Comparison of ENCODE assay signal across 2 cellular contexts in genomic region chr1:205339197-205339702, GRCh38.
A peak's percentile ranks its signal among the peaks of the same experiment; 100 is the strongest.
TF ChIP-seq lines count a peak whose summit lies in the region.

No MANE protein-coding gene starts in this region.

TF ChIP-seq in HepG2, 621 proteins besides CTCF, POLR2A, EP300 and RAD21:
- TF ChIP-seq FOXM1 (CRISPR knock-in tag; IDR thresholded peaks at IDR 0.05) (no peak), NFYC (CRISPR knock-in tag; IDR thresholded peaks at IDR 0.05) (no peak), ZNF550 (CRISPR knock-in tag; IDR thresholded peaks at IDR 0.05; ENCODE audit: borderline replicate concordance) (no peak), ZNF781 (CRISPR knock-in tag; IDR thresholded peaks at IDR 0.05; ENCODE audit: borderline replicate concordance, not compliant biosample characterization) (no peak), ZNF160 (CRISPR knock-in tag; IDR thresholded peaks at IDR 0.05) (no peak), ZNF3 (CRISPR knock-in tag; IDR thresholded peaks at IDR 0.05) (no peak)
- TF ChIP-seq, protein P1, sequence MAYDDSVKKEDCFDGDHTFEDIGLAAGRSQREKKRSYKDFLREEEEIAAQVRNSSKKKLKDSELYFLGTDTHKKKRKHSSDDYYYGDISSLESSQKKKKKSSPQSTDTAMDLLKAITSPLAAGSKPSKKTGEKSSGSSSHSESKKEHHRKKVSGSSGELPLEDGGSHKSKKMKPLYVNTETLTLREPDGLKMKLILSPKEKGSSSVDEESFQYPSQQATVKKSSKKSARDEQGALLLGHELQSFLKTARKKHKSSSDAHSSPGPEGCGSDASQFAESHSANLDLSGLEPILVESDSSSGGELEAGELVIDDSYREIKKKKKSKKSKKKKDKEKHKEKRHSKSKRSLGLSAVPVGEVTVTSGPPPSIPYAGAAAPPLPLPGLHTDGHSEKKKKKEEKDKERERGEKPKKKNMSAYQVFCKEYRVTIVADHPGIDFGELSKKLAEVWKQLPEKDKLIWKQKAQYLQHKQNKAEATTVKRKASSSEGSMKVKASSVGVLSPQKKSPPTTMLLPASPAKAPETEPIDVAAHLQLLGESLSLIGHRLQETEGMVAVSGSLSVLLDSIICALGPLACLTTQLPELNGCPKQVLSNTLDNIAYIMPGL (CRISPR knock-in tag; IDR thresholded peaks at IDR 0.05; ENCODE audit: borderline replicate concordance in 1 of 2, low read depth in 1 of 2), result no peak

TF ChIP-seq in liver, 16 proteins besides CTCF, POLR2A, EP300 and RAD21:
- TF ChIP-seq REST (IDR thresholded peaks at IDR 0.05) (no peak), RXRA (IDR thresholded peaks at IDR 0.05) (peak; percentile 66 to 78), HNF4G (IDR thresholded peaks at IDR 0.05) (no peak), EGR1 (IDR thresholded peaks at IDR 0.05; ENCODE audit: low read depth in 2 of 2) (no peak)
